6 cellular contexts compared by ENCODE assay signal in genomic region chr2:14480120-14480519, GRCh38.
"Had no signal": no experiment of that assay in that cellular context is flagged by ENCODE, and none has a peak within 500 bp of the region (broad histone marks: within the 10 kb centered on the region; RNA-seq: fewer than 3 reads in every experiment).

No MANE protein-coding gene starts in this region.

- ATAC-seq: HepG2, K562 had no signal

- FAIRE-seq: HepG2, HTR-8/SVneo, K562 had no signal

- H3K4me3 ChIP-seq: K562 had no signal

- H3K27ac ChIP-seq: HL-60 had no signal

- DNase-seq: IMR-90, KBM-7 had no signal
